ENCODE assay signal across 1 cellular context in the genomic region with DNA sequence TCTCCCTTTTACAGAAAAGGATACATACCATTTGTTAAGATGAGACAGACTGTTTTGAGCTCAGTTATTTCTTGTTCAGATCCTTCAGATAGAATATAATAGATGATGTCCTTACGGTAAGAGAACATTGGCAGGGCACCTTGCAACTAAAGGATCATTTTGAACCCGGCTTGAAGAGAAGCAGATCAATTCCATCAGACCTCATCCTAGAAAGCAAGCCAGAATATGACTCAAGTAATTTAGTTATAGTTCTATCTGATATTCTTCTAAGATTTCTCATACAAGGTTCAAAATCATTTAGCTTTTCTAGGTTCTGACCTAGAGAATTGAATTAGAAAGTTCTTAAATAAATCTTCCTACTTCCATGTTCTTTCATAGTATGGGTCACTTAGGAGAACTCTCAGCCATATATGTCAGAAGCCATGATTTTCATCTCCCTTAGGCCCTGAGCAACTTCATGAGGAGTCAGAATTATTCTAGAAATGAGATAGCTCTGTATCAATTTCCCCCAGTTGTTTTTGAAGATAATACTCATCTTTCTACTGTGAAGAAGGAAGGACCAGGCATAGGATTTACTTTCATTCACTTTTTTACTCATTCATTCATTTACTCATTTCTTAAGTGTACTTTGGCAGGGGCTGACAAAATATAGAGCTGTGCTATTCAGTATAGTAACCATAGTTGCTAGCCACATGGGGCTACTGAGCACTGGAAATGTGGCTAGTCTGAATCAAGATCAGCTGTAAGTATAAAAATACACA.
TF ChIP-seq lines count a peak whose summit lies in the region.

No MANE protein-coding gene starts in this region.

TF ChIP-seq in endothelial cell of umbilical vein, 7 proteins besides CTCF, POLR2A, EP300 and RAD21:
- TF ChIP-seq FOS (IDR thresholded peaks at IDR 0.05; ENCODE audit: borderline replicate concordance, insufficient read depth, low read length) (no peak), EZH2 (IDR thresholded peaks at IDR 0.05; ENCODE audit: borderline replicate concordance, low read depth, low read length, severe bottlenecking) (no peak), MYC (IDR thresholded peaks at IDR 0.05; ENCODE audit: low read depth, low read length) (no peak), POLR2AphosphoS5 (IDR thresholded peaks at IDR 0.05; ENCODE audit: insufficient read depth, low read depth, low read length) (no peak), JUN (IDR thresholded peaks at IDR 0.05; ENCODE audit: borderline replicate concordance, insufficient read depth, insufficient read length, low read depth) (no peak), GATA2 (IDR thresholded peaks at IDR 0.05; ENCODE audit: insufficient read depth, insufficient read length, low read depth, low read length) (no peak)
- TF ChIP-seq, protein P1, sequence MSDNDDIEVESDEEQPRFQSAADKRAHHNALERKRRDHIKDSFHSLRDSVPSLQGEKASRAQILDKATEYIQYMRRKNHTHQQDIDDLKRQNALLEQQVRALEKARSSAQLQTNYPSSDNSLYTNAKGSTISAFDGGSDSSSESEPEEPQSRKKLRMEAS (IDR thresholded peaks at IDR 0.05; ENCODE audit: insufficient read depth, insufficient read length) = no peak
